30 cellular contexts compared by ENCODE assay signal in the genomic region with DNA sequence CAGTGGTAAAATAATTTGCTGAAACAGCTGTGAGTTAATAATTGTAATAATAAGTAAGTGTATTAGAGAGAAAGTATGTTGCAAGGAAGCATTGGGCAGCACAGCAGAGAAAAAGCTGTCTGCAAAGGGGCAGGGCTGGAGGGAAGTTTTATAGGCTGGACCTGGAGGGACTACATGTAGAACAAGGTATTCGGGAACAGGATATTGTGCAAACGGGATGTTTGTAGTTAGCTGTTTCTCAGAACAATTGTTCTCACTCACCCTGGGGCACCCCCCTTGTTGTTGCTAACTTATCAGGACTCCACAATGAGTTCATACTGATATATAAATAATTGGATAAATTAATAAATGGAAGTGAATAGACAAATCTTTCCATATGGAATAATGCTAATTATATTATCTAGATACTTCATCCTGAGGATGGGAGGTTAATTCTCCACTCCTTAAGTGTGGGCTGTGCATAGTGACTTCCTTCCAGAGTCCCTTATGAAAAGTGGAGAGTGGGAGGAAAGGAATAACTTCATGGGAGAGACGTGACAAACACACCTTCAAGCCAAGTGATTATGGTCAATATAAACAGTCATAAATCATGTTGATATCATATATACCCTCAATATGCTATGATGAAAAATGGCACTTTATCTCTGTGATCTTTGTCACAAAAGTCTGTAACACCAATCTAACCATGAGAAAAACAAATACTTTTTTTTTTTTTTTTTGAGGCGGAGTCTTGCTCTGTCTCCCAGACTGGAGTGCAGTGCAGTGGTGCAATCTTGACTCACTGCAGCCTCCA.
"Had no signal": no experiment of that assay in that cellular context is flagged by ENCODE, and none has a peak within 500 bp of the region (broad histone marks: within the 10 kb centered on the region; RNA-seq: fewer than 3 reads in every experiment).

No MANE protein-coding gene starts in this region.

- H3K9me3 Mint-ChIP-seq: activated B cell treated with CpG ODN at 0.5 μM for 24 hours; activated T-cell treated with anti-CD3 and anti-CD28 coated beads, Interleukin-2, amount 50 U/mL, for 24 hours; activated T-helper 17 cell treated with anti-CD3 and anti-CD28 coated beads, Interleukin-2, amount 50 U/mL, for 72 hours; nephron; T-helper 1 cell treated with Interleukin-12 subunit alpha and Interleukin-12 subunit beta and Interleukin-4 antibody, amounts not matched to agents 30 μg/mL and 1 μg/mL, for 36 hours had no signal

- H3K79me2 ChIP-seq: hepatocyte had no signal

- FAIRE-seq: astrocyte, endometrium, frontal cortex, pancreas had no signal

- H3K4me2 ChIP-seq: hepatocyte had no signal

- ATAC-seq: activated CD4-positive, alpha-beta T cell treated with anti-CD3 and anti-CD28 coated beads for 36 hours; activated T-helper 17 cell treated with anti-CD3 and anti-CD28 coated beads, Interleukin-2, amount 50 U/mL, for 72 hours; esophagus mucosa; pancreas had no signal

- DNase-seq: activated B cell treated with CpG ODN at 0.5 μM for 24 hours; activated CD4-positive, alpha-beta T cell treated with anti-CD3 and anti-CD28 coated beads for 36 hours; activated CD4-positive, alpha-beta T cell treated with anti-CD3 and anti-CD28 coated beads, Interleukin-2, amount 50 U/mL, for 4 hours; activated CD8-positive, alpha-beta memory T cell treated with anti-CD3 and anti-CD28 coated beads for 24 hours; activated CD8-positive, alpha-beta memory T cell treated with anti-CD3 and anti-CD28 coated beads, Interleukin-2, amount 50 U/mL, for 4 hours; activated naive CD4-positive, alpha-beta T cell; activated T-cell treated with anti-CD3 and anti-CD28 coated beads, Interleukin-2, amount 50 U/mL, for 24 hours; colonic mucosa; glutamatergic neuron; kidney glomerular epithelial cell; left ventricle myocardium inferior; midbrain; pancreas; sigmoid colon; stimulated activated CD4-positive, alpha-beta T cell treated with anti-CD3 and anti-CD28 coated beads, Interleukin-2, amount 100 ng/mL, for 48 hours; stimulated activated CD8-positive, alpha-beta memory T cell treated with anti-CD3 and anti-CD28 coated beads, Interleukin-4, amount 100 ng/mL, for 48 hours; stimulated activated naive CD4-positive, alpha-beta T cell treated with Interleukin-2 at 50 U/mL for 16 hours; T1000; upper lobe of left lung had no signal

- H3K27me3 ChIP-seq: colonic mucosa, hepatocyte, pancreas, sigmoid colon, upper lobe of left lung had no signal

- H3K9me3 ChIP-seq: colonic mucosa, left ventricle myocardium inferior, neutrophil, pancreas, sigmoid colon, thoracic aorta, upper lobe of left lung had no signal

- H2AFZ ChIP-seq: hepatocyte had no signal

- H3K4me1 ChIP-seq: colonic mucosa, left ventricle myocardium inferior, pancreas, sigmoid colon, upper lobe of left lung had no signal

- H3K4me3 ChIP-seq: colonic mucosa, hepatocyte, left ventricle myocardium inferior, pancreas, sigmoid colon, thoracic aorta, upper lobe of left lung had no signal

- H3K27ac ChIP-seq: colonic mucosa, hepatocyte, left ventricle myocardium inferior, neutrophil, pancreas, sigmoid colon, thoracic aorta, upper lobe of left lung had no signal

- H3K4me1 Mint-ChIP-seq: activated B cell treated with CpG ODN at 0.5 μM for 24 hours; activated CD4-positive, alpha-beta T cell treated with anti-CD3 and anti-CD28 coated beads for 36 hours; activated T-helper 17 cell treated with anti-CD3 and anti-CD28 coated beads, Interleukin-2, amount 50 U/mL, for 72 hours; nephron had no signal

- H3K27ac Mint-ChIP-seq: activated B cell treated with CpG ODN at 0.5 μM for 24 hours; activated CD4-positive, alpha-beta T cell treated with anti-CD3 and anti-CD28 coated beads for 36 hours; activated naive CD8-positive, alpha-beta T cell; activated T-cell treated with anti-CD3 and anti-CD28 coated beads, Interleukin-2, amount 50 U/mL, for 24 hours; activated T-helper 17 cell treated with anti-CD3 and anti-CD28 coated beads, Interleukin-2, amount 50 U/mL, for 72 hours; nephron; T-helper 1 cell treated with Interleukin-12 subunit alpha and Interleukin-12 subunit beta and Interleukin-4 antibody, amounts not matched to agents 30 μg/mL and 1 μg/mL, for 36 hours had no signal

- H3K4me3 Mint-ChIP-seq: activated B cell treated with CpG ODN at 0.5 μM for 24 hours; activated CD4-positive, alpha-beta T cell treated with anti-CD3 and anti-CD28 coated beads for 36 hours; activated naive CD8-positive, alpha-beta T cell; activated T-cell treated with anti-CD3 and anti-CD28 coated beads, Interleukin-2, amount 50 U/mL, for 24 hours; activated T-helper 17 cell treated with anti-CD3 and anti-CD28 coated beads, Interleukin-2, amount 50 U/mL, for 72 hours; nephron; T-helper 1 cell treated with Interleukin-12 subunit alpha and Interleukin-12 subunit beta and Interleukin-4 antibody, amounts not matched to agents 30 μg/mL and 1 μg/mL, for 36 hours had no signal

- H3K36me3 ChIP-seq: colonic mucosa, left ventricle myocardium inferior, neutrophil, pancreas, sigmoid colon, thoracic aorta, upper lobe of left lung had no signal
